In genomic region chr16:23668225-23668624, GRCh38 we compare ENCODE assay signal across 26 cellular contexts. TPM values are rescaled to one million over a fixed set of nuclear protein-coding genes. Genes with fewer than 3 reads are reported as not detected.
"Had no signal": no experiment of that assay in that cellular context is flagged by ENCODE, and none has a peak within 500 bp of the region (broad histone marks: within the 10 kb centered on the region; RNA-seq: fewer than 3 reads in every experiment).

No MANE protein-coding gene starts in this region.

- H3K4me1 Mint-ChIP-seq: mesothelial cell of epicardium, WTC11 had no signal

- H3K4me3 Mint-ChIP-seq: activated CD4-positive, alpha-beta memory T cell treated with anti-CD3 and anti-CD28 coated beads for 36 hours; activated T-cell treated with anti-CD3 and anti-CD28 coated beads, Interleukin-2, amount 50 U/mL, for 72 hours; effector memory CD8-positive, alpha-beta T cell; mesothelial cell of epicardium; natural killer cell treated with Interleukin-12 subunit alpha and Interleukin-12 subunit beta and Interleukin-15 and Interleukin-18, amount 100 ng/mL, for 72 hours; type B pancreatic cell; WTC11 had no signal

- DNase-seq: activated CD4-positive, alpha-beta memory T cell treated with anti-CD3 and anti-CD28 coated beads for 36 hours; activated effector memory CD4-positive, alpha-beta T cell treated with anti-CD3 and anti-CD28 coated beads, Interleukin-2, amount 50 U/mL, for 16 hours; activated T-cell treated with anti-CD3 and anti-CD28 coated beads, Interleukin-2, amount 50 U/mL, for 72 hours; amygdala; colonic mucosa; dorsolateral prefrontal cortex; effector memory CD8-positive, alpha-beta T cell; foreskin melanocyte; kidney; ovary; spleen; stimulated activated CD4-positive, alpha-beta T cell treated with anti-CD3 and anti-CD28 coated beads, Interleukin-4, amount 100 ng/mL, for 1 hour; stimulated activated naive CD4-positive, alpha-beta T cell; T1000 had no signal

- H3K4me3 ChIP-seq: colonic mucosa, dorsolateral prefrontal cortex, lung, ovary, prostate gland, spleen, thoracic aorta had no signal

- H3K27me3 ChIP-seq: colonic mucosa, dorsolateral prefrontal cortex, ovary, spleen had no signal

- H3K27me3 Mint-ChIP-seq: activated CD4-positive, alpha-beta memory T cell treated with anti-CD3 and anti-CD28 coated beads for 36 hours; effector memory CD8-positive, alpha-beta T cell; natural killer cell treated with Interleukin-12 subunit alpha and Interleukin-12 subunit beta and Interleukin-15 and Interleukin-18, amount 100 ng/mL, for 72 hours; type B pancreatic cell had no signal

- ATAC-seq: activated naive CD4-positive, alpha-beta T cell treated with anti-CD3 and anti-CD28 coated beads, Interleukin-2, amount 50 U/mL, for 72 hours; activated T-cell treated with anti-CD3 and anti-CD28 coated beads, Interleukin-2, amount 50 U/mL, for 72 hours; effector memory CD8-positive, alpha-beta T cell; esophagus mucosa; left lobe of liver; natural killer cell treated with Interleukin-12 subunit alpha and Interleukin-12 subunit beta and Interleukin-15 and Interleukin-18, amount 100 ng/mL, for 72 hours; WTC11 had no signal

- H3K9me3 ChIP-seq: colonic mucosa, ovary, prostate gland, spleen, thoracic aorta had no signal

- H3K4me1 ChIP-seq: colonic mucosa, prostate gland had no signal

- H3K27ac ChIP-seq: colonic mucosa, dorsolateral prefrontal cortex, ovary, prostate gland, spleen, thoracic aorta had no signal

- H3K27ac Mint-ChIP-seq: activated CD4-positive, alpha-beta memory T cell treated with anti-CD3 and anti-CD28 coated beads for 36 hours; activated naive CD4-positive, alpha-beta T cell treated with anti-CD3 and anti-CD28 coated beads, Interleukin-2, amount 50 U/mL, for 72 hours; activated T-cell treated with anti-CD3 and anti-CD28 coated beads, Interleukin-2, amount 50 U/mL, for 72 hours; effector memory CD8-positive, alpha-beta T cell; mesothelial cell of epicardium; natural killer cell treated with Interleukin-12 subunit alpha and Interleukin-12 subunit beta and Interleukin-15 and Interleukin-18, amount 100 ng/mL, for 72 hours; type B pancreatic cell; WTC11 had no signal

- H3K9me3 Mint-ChIP-seq: activated CD4-positive, alpha-beta memory T cell treated with anti-CD3 and anti-CD28 coated beads for 36 hours; activated naive CD4-positive, alpha-beta T cell treated with anti-CD3 and anti-CD28 coated beads, Interleukin-2, amount 50 U/mL, for 72 hours; activated T-cell treated with anti-CD3 and anti-CD28 coated beads, Interleukin-2, amount 50 U/mL, for 72 hours; effector memory CD8-positive, alpha-beta T cell; mesothelial cell of epicardium; natural killer cell treated with Interleukin-12 subunit alpha and Interleukin-12 subunit beta and Interleukin-15 and Interleukin-18, amount 100 ng/mL, for 72 hours; type B pancreatic cell; WTC11 had no signal

- H3K36me3 ChIP-seq: ovary, prostate gland had no signal

RNA-seq across cellular contexts. Expression of gene ERN2, which starts 44.8 kb away (rescaled TPM):
- total RNA-seq: activated CD4-positive, alpha-beta memory T cell treated with anti-CD3 and anti-CD28 coated beads for 36 hours; activated naive CD4-positive, alpha-beta T cell treated with anti-CD3 and anti-CD28 coated beads, Interleukin-2, amount 50 U/mL, for 72 hours; endothelial cell of umbilical vein; kidney; natural killer cell treated with Interleukin-12 subunit alpha and Interleukin-12 subunit beta and Interleukin-15 and Interleukin-18, amount 100 ng/mL, for 72 hours; spleen; T-helper 1 cell treated with Interleukin-12 subunit alpha and Interleukin-12 subunit beta and Interleukin-4 antibody, amounts not matched to agents 30 ng/mL and 1 ng/mL, for 36 hours had no signal
- polyA plus RNA-seq: ovary had no signal
